ENCODE assay signal across 9 cellular contexts in the genomic region with DNA sequence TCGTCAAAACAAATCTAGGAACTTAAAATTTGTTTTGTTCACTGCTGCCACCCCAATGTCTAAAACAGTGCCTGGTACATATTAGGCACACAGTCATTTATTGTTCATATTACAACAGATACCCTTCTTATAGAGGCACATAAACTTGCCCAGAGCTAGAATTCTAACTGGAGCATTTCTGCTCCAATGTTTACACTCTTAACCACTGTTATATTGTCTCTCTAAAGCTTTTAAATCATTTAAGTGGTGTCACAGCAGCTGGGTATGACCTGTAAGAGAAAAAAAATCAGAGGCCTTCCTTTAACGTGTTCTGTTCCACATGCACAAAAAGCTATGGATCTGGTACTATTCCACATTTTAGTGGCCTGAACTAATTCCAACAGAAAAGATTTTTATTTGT. TPM values are rescaled to one million over a fixed set of nuclear protein-coding genes. Genes with fewer than 3 reads are reported as not detected.
A peak's percentile ranks its signal among the peaks of the same experiment; 100 is the strongest.
DNase-seq lines count a peak whose midpoint lies in the region; ATAC-seq, FAIRE-seq and TF ChIP-seq lines count a peak whose summit lies in the region.
"Had no signal": no experiment of that assay in that cellular context is flagged by ENCODE, and none has a peak within 500 bp of the region (broad histone marks: within the 10 kb centered on the region; RNA-seq: fewer than 3 reads in every experiment).

No MANE protein-coding gene starts in this region.

- H3K36me3 ChIP-seq in Peyer's patch (no peaks in the 10 kb centered on the region), small intestine (ENCODE audit: control insufficient read depth in 2 of 2, insufficient read depth in 2 of 2, low read length in 2 of 2) (no peaks in the 10 kb centered on the region)

- intact Hi-C loops in right cardiac atrium (cut with DNase I): no loop called here
- intact Hi-C loops in left colon (cut with DNase I, micrococcal nuclease): no loop called here

- H3K27me3 ChIP-seq in Peyer's patch: no peaks in the 10 kb centered on the region
- no peaks in the 10 kb centered on the region for H3K27me3 ChIP-seq in right cardiac atrium (ENCODE audit: control insufficient read depth, insufficient read depth)
- no peaks in the 10 kb centered on the region for H3K27me3 ChIP-seq in small intestine (ENCODE audit: control insufficient read depth in 2 of 2, insufficient read depth in 2 of 2, low read length in 2 of 2)

- H3K4me3 ChIP-seq in Peyer's patch (peak overlapping the region; percentile 85 to 93 (median 90)), right cardiac atrium (ENCODE audit: low read length) (peak overlapping the region; percentile 100), small intestine (ENCODE audit: low read depth in 1 of 2, low read length in 2 of 2) (peak overlapping the region; percentile 18 to 98)

- POLR2A ChIA-PET in HEK293T (lab: Yijun Ruan, JAX): interaction anchor here (0.9 to 5.7 kb wide), 2 partner anchors 44 to 45 kb away, joined by 4 to 75 read pairs; a partner anchor contains a TSS

- no peak for ATAC-seq in right cardiac atrium
- ATAC-seq in GM21723 (IDR thresholded peaks at IDR 0.05; ENCODE audit: unreplicated experiment): no peak
- no peak for ATAC-seq in left colon

- no peak for FAIRE-seq in small intestine (lab: Jason Lieb, UNC)

- WGBS in right cardiac atrium: 9% methylated on average over 2 of the region's 2 CpGs
- 1 to 4% (median 3%) methylated on average over 2 of the region's 2 CpGs for WGBS in small intestine, 3 donors

- DNase-seq in HEK293T (ENCODE audit: extremely low spot score) (no peak), Peyer's patch (no peak), right cardiac atrium (no peak), small intestine (no peak), GM10266 (ENCODE audit: extremely low spot score) (no peak), left colon (no peak)
- DNase-seq: NCI-H526; stimulated activated CD4-positive, alpha-beta T cell treated with anti-CD3 and anti-CD28 coated beads, Interleukin-4, amount 100 ng/mL, for 1 hour had no signal

- H3K27ac ChIP-seq in Peyer's patch: peak overlapping the region; percentile 23 to 100 (median 100)
- no peak overlapping the region for H3K27ac ChIP-seq in right cardiac atrium (ENCODE audit: low read length)
- H3K27ac ChIP-seq in small intestine (ENCODE audit: low read depth in 1 of 2, low read length in 1 of 2): peak overlapping the region in 1 of 2 donors; percentile 39

- CTCF ChIA-PET in HEK293T (lab: Yijun Ruan, JAX): interaction anchor here (0.6 kb wide), 1 partner anchor 14 kb away, joined by 3 read pairs; no protein-coding TSS in a partner anchor

- no peaks in the 10 kb centered on the region for H3K9me3 ChIP-seq in Peyer's patch
- H3K9me3 ChIP-seq in right cardiac atrium (ENCODE audit: control insufficient read depth, low read length): no peaks in the 10 kb centered on the region
- no peaks in the 10 kb centered on the region for H3K9me3 ChIP-seq in small intestine (ENCODE audit: control insufficient read depth, low read depth)

- no peak for TF ChIP-seq POLR2A in Peyer's patch (IDR thresholded peaks at IDR 0.05)

- H3K4me1 ChIP-seq in Peyer's patch (peaks cover 0 to 60% (median 13%) of the 10 kb centered on the region in 4 donors), right cardiac atrium (ENCODE audit: control insufficient read depth, insufficient read depth, low read length) (no peaks in the 10 kb centered on the region), small intestine (ENCODE audit: control insufficient read depth in 2 of 2, insufficient read depth in 1 of 2, low read depth in 1 of 2, low read length in 1 of 2) (peaks cover 2 to 8% of the 10 kb centered on the region in 2 donors)

- TF ChIP-seq CTCF in Peyer's patch (IDR thresholded peaks at IDR 0.05) (no peak), GM10266 (IDR thresholded peaks at IDR 0.05; ENCODE audit: control insufficient read depth, insufficient read depth, low read depth, missing control alignments) (no peak)

TF ChIP-seq in HEK293T, 16 proteins besides CTCF, POLR2A, EP300 and RAD21:
- no peak for TF ChIP-seq SP1 (IDR thresholded peaks at IDR 0.05)
- TF ChIP-seq, protein P1, sequence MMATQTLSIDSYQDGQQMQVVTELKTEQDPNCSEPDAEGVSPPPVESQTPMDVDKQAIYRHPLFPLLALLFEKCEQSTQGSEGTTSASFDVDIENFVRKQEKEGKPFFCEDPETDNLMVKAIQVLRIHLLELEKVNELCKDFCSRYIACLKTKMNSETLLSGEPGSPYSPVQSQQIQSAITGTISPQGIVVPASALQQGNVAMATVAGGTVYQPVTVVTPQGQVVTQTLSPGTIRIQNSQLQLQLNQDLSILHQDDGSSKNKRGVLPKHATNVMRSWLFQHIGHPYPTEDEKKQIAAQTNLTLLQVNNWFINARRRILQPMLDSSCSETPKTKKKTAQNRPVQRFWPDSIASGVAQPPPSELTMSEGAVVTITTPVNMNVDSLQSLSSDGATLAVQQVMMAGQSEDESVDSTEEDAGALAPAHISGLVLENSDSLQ (IDR thresholded peaks at IDR 0.05): 0 out of 2 replicates have a peak, but pooled peaks have one; percentile 30

RNA-seq across cellular contexts. Expression of a gene that starts 3.0 kb away (rescaled TPM):
- total RNA-seq in Peyer's patch: 100 to 1,000 TPM; 240 to 373 (median 308) TPM
- 100 to 1,000 TPM; 258 to 278 (median 259) TPM for total RNA-seq in right cardiac atrium
- polyA plus RNA-seq in right cardiac atrium: 157 TPM
- 100 to 1,000 TPM; 173 to 249 (median 232) TPM for polyA plus RNA-seq in small intestine
- 100 to 1,000 TPM; 289 to 296 TPM for total RNA-seq in left colon

RNA-seq across cellular contexts. Expression of a gene that starts 44.4 kb away (rescaled TPM):
- 10 to 100 TPM in 2 of 4 donors, 1 to 10 TPM in 2; 5.0 to 21.4 (median 9.3) TPM for total RNA-seq in Peyer's patch
- total RNA-seq in right cardiac atrium: 10 to 100 TPM; 18.3 to 22.1 (median 20.5) TPM
- polyA plus RNA-seq in right cardiac atrium: 20.1 TPM
- 10 to 100 TPM; 25.7 to 39.8 (median 26.2) TPM for polyA plus RNA-seq in small intestine
- 10 to 100 TPM; 24.1 TPM for total RNA-seq in left colon
